ENCODE assay signal across 33 cellular contexts in the genomic region with DNA sequence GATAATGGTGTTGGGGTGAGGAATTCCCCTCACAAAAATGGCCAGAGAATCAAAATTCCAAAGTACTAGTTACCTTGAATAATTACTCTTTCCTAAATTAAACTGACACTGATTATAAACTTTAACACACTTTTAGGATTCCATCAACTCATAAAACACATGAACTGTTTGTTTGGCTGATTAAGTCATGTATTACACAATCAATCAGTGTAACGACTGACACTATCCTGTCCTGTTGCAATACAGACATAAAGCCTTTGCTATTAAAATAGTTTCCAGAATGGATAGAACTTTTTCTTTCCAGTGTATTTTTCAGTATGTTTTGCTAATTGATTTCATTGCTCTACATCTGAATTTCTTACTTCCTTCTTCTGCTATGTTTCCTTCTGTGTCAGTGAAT.
"Had no signal": no experiment of that assay in that cellular context is flagged by ENCODE, and none has a peak within 500 bp of the region (broad histone marks: within the 10 kb centered on the region; RNA-seq: fewer than 3 reads in every experiment).

No MANE protein-coding gene starts in this region.

- H3K9me3 ChIP-seq: ascending aorta, breast epithelium, esophagus muscularis mucosa, gastrocnemius medialis, heart left ventricle had no signal

- H3K4me3 ChIP-seq: ascending aorta, breast epithelium, coronary artery, dorsolateral prefrontal cortex, esophagus muscularis mucosa, gastrocnemius medialis, heart left ventricle had no signal

- ATAC-seq: activated CD4-positive, CD25-positive, alpha-beta regulatory T cell treated with anti-CD3 and anti-CD28 coated beads, Interleukin-2, amount 50 U/mL, for 24 hours; activated CD8-positive, alpha-beta T cell treated with anti-CD3 and anti-CD28 coated beads for 36 hours; activated naive CD4-positive, alpha-beta T cell treated with anti-CD3 and anti-CD28 coated beads, Interleukin-2, amount 50 U/mL, for 72 hours; foreskin keratinocyte; gastrocnemius medialis; heart left ventricle; T-helper 17 cell had no signal

- DNase-seq: activated B cell treated with CpG ODN at 0.5 μM for 24 hours; activated CD4-positive, alpha-beta T cell treated with anti-CD3 and anti-CD28 coated beads for 48 hours; activated CD4-positive, alpha-beta T cell treated with anti-CD3 and anti-CD28 coated beads, Interleukin-2, amount 50 U/mL, for 1 hour; activated CD4-positive, alpha-beta T cell treated with anti-CD3 and anti-CD28 coated beads, Interleukin-2, amount 50 U/mL, for 48 hours; activated CD8-positive, alpha-beta memory T cell treated with anti-CD3 and anti-CD28 coated beads for 24 hours; activated CD8-positive, alpha-beta T cell treated with anti-CD3 and anti-CD28 coated beads for 36 hours; activated gamma-delta T cell; activated naive CD4-positive, alpha-beta T cell; activated naive CD4-positive, alpha-beta T cell treated with anti-CD3 and anti-CD28 coated beads, Interleukin-2, amount 10 ng/mL, durations not matched to agents 7 days and 5 days; activated naive CD8-positive, alpha-beta T cell treated with anti-CD3 and anti-CD28 coated beads, Interleukin-2, amount 10 ng/mL, durations not matched to agents 7 days and 5 days; activated T-cell treated with anti-CD3 and anti-CD28 coated beads, Interleukin-2, amount 50 U/mL, for 48 hours; dorsolateral prefrontal cortex; effector memory CD4-positive, alpha-beta T cell; endodermal cell; erythroblast; foreskin keratinocyte; gastrocnemius medialis; glutamatergic neuron; heart left ventricle; T-helper 1 cell; T-helper 17 cell; T1000; WERI-Rb-1 had no signal

- H3K4me1 Mint-ChIP-seq: activated B cell treated with CpG ODN at 0.5 μM for 24 hours; activated naive CD4-positive, alpha-beta T cell treated with anti-CD3 and anti-CD28 coated beads, Interleukin-2, amount 10 ng/mL, durations not matched to agents 7 days and 5 days; activated naive CD8-positive, alpha-beta T cell treated with anti-CD3 and anti-CD28 coated beads, Interleukin-2, amount 10 ng/mL, durations not matched to agents 7 days and 5 days; central memory CD8-positive, alpha-beta T cell; endodermal cell; T-helper 17 cell had no signal

- H3K9me3 Mint-ChIP-seq: activated CD8-positive, alpha-beta T cell treated with anti-CD3 and anti-CD28 coated beads for 36 hours; brain; endodermal cell had no signal

- H3K27ac Mint-ChIP-seq: activated B cell treated with CpG ODN at 0.5 μM for 24 hours; activated CD8-positive, alpha-beta T cell treated with anti-CD3 and anti-CD28 coated beads for 36 hours; activated naive CD4-positive, alpha-beta T cell treated with anti-CD3 and anti-CD28 coated beads, Interleukin-2, amount 10 ng/mL, durations not matched to agents 7 days and 5 days; activated naive CD4-positive, alpha-beta T cell treated with anti-CD3 and anti-CD28 coated beads, Interleukin-2, amount 50 U/mL, for 72 hours; activated naive CD8-positive, alpha-beta T cell treated with anti-CD3 and anti-CD28 coated beads, Interleukin-2, amount 10 ng/mL, durations not matched to agents 7 days and 5 days; brain; dendritic cell treated with granulocyte-macrophage colony-stimulating factor and Interleukin-4, amounts not matched to agents 40 ng/mL and 50 ng/mL, for 4 days; endodermal cell; T-helper 17 cell; T-helper 2 cell treated with Interferon-gamma antibody and Interleukin-4, amounts not matched to agents 5 μg/mL and 100 μg/mL, for 36 hours had no signal

- H3K36me3 Mint-ChIP-seq: activated naive CD4-positive, alpha-beta T cell treated with anti-CD3 and anti-CD28 coated beads, Interleukin-2, amount 10 ng/mL, durations not matched to agents 7 days and 5 days; activated naive CD4-positive, alpha-beta T cell treated with anti-CD3 and anti-CD28 coated beads, Interleukin-2, amount 50 U/mL, for 72 hours; activated naive CD8-positive, alpha-beta T cell treated with anti-CD3 and anti-CD28 coated beads, Interleukin-2, amount 10 ng/mL, durations not matched to agents 7 days and 5 days; brain had no signal

- H3K27me3 ChIP-seq: ascending aorta, breast epithelium, dorsolateral prefrontal cortex, esophagus muscularis mucosa, foreskin keratinocyte, gastrocnemius medialis, heart left ventricle had no signal

- H3K36me3 ChIP-seq: ascending aorta, breast epithelium, esophagus muscularis mucosa, gastrocnemius medialis, heart left ventricle, WERI-Rb-1 had no signal

- H3K4me3 Mint-ChIP-seq: activated B cell treated with CpG ODN at 0.5 μM for 24 hours; activated CD8-positive, alpha-beta T cell treated with anti-CD3 and anti-CD28 coated beads for 36 hours; activated naive CD4-positive, alpha-beta T cell treated with anti-CD3 and anti-CD28 coated beads, Interleukin-2, amount 10 ng/mL, durations not matched to agents 7 days and 5 days; activated naive CD8-positive, alpha-beta T cell treated with anti-CD3 and anti-CD28 coated beads, Interleukin-2, amount 10 ng/mL, durations not matched to agents 7 days and 5 days; brain; central memory CD8-positive, alpha-beta T cell; dendritic cell treated with granulocyte-macrophage colony-stimulating factor and Interleukin-4, amounts not matched to agents 40 ng/mL and 50 ng/mL, for 4 days; endodermal cell; T-helper 17 cell; T-helper 2 cell treated with Interferon-gamma antibody and Interleukin-4, amounts not matched to agents 5 μg/mL and 100 μg/mL, for 36 hours had no signal

- H3K27ac ChIP-seq: ascending aorta, breast epithelium, coronary artery, dorsolateral prefrontal cortex, esophagus muscularis mucosa, foreskin keratinocyte, gastrocnemius medialis, heart left ventricle, WERI-Rb-1 had no signal

- H3K27me3 Mint-ChIP-seq: activated B cell treated with CpG ODN at 0.5 μM for 24 hours; activated CD8-positive, alpha-beta T cell treated with anti-CD3 and anti-CD28 coated beads for 36 hours; activated naive CD4-positive, alpha-beta T cell treated with anti-CD3 and anti-CD28 coated beads, Interleukin-2, amount 10 ng/mL, durations not matched to agents 7 days and 5 days; activated naive CD8-positive, alpha-beta T cell treated with anti-CD3 and anti-CD28 coated beads, Interleukin-2, amount 10 ng/mL, durations not matched to agents 7 days and 5 days; central memory CD8-positive, alpha-beta T cell; dendritic cell treated with granulocyte-macrophage colony-stimulating factor and Interleukin-4, amounts not matched to agents 40 ng/mL and 50 ng/mL, for 4 days; T-helper 17 cell had no signal

- H3K4me1 ChIP-seq: ascending aorta, breast epithelium, esophagus muscularis mucosa, foreskin keratinocyte, gastrocnemius medialis, heart left ventricle had no signal
